In genomic region chr2:231662028-231662810, GRCh38 we compare ENCODE assay signal across 8 cellular contexts. TPM values are rescaled to one million over a fixed set of nuclear protein-coding genes. Genes with fewer than 3 reads are reported as not detected.
DNase-seq lines count a peak whose midpoint lies in the region; ATAC-seq, FAIRE-seq and TF ChIP-seq lines count a peak whose summit lies in the region.

No MANE protein-coding gene starts in this region.

- ATAC-seq in HG02588 (IDR thresholded peaks at IDR 0.05; ENCODE audit: unreplicated experiment) = peak; percentile 63
- ATAC-seq in activated CD4-positive, CD25-positive, alpha-beta regulatory T cell treated with anti-CD3 and anti-CD28 coated beads, Interleukin-2, amount 50 U/mL, for 24 hours = peak; percentile 87 to 90
- ATAC-seq in central memory CD8-positive, alpha-beta T cell (replicated peaks; ENCODE audit: extremely low read depth, poor library complexity, severe bottlenecking) = peak; percentile 92

- peaks cover 12% of the 10 kb centered on the region for H3K36me3 Mint-ChIP-seq in central memory CD8-positive, alpha-beta T cell (ENCODE audit: insufficient read depth)

- H3K9me1 ChIP-seq in keratinocyte (ENCODE audit: control insufficient read depth, extremely low read depth, insufficient read depth, low read length) = no peaks in the 10 kb centered on the region

- H3K4me2 ChIP-seq in keratinocyte (ENCODE audit: control insufficient read depth, extremely low read depth, insufficient read depth, low read depth, low read length) = peak overlapping the region; percentile 90

- DNase-seq in GM12865 (ENCODE audit: low read depth) (peak; percentile 100), NCI-H1417 treated with DMSO at 0.1 percent for 48 hours (lab: John Stamatoyannopoulos, UW) (peak; percentile 66), keratinocyte (ENCODE audit: low read depth, low spot score) (peak; percentile 78), KG1 (lab: John Stamatoyannopoulos, UW) (no peak)
- DNase-seq in central memory CD8-positive, alpha-beta T cell (ENCODE audit: low spot score in 2 of 2) = peak; percentile 97 to 98
- peak; percentile 95 for DNase-seq in stimulated activated CD4-positive, alpha-beta T cell treated with anti-CD3 and anti-CD28 coated beads, Interleukin-12 subunit alpha, Interleukin-12 subunit beta, amount 100 ng/mL, for 4 hours

- TF ChIP-seq CTCF in GM12865 (IDR thresholded peaks at IDR 0.05; ENCODE audit: insufficient read depth, low read depth, low read length, missing control alignments) (no peak), keratinocyte (optimal IDR thresholded peaks at IDR 0.05 in 1 of 3, IDR thresholded peaks at IDR 0.05 in 1 of 3, conservative IDR thresholded peaks at IDR 0.05 in 1 of 3; ENCODE audit: extremely low read depth in 1 of 3, insufficient read depth in 2 of 3, low read length in 3 of 3) (no peak)

- peak overlapping the region; percentile 98 for H2AFZ ChIP-seq in keratinocyte (ENCODE audit: control insufficient read depth, low read length)

- H3K79me2 ChIP-seq in keratinocyte (ENCODE audit: control insufficient read depth, insufficient read depth, low read length) = no peaks in the 10 kb centered on the region

- H3K4me3 Mint-ChIP-seq in central memory CD8-positive, alpha-beta T cell = peak overlapping the region; percentile 70

- dilution Hi-C loops in keratinocyte (cut with MboI; ENCODE audit: extremely low pct_ligation_motif_present, low sequenced_read_pairs) = no loop called here

- no peak for FAIRE-seq in keratinocyte (lab: Jason Lieb, UNC)

- peaks cover 4% of the 10 kb centered on the region for H3K9me3 Mint-ChIP-seq in central memory CD8-positive, alpha-beta T cell

- H3K27ac ChIP-seq in keratinocyte (ENCODE audit: control insufficient read depth, insufficient read depth, low read length) = peak overlapping the region; percentile 74

- H3K27me3 Mint-ChIP-seq in central memory CD8-positive, alpha-beta T cell = no peaks in the 10 kb centered on the region

- no peaks in the 10 kb centered on the region for H3K9me3 ChIP-seq in keratinocyte (ENCODE audit: control insufficient read depth, low read depth, low read length)

- no peaks in the 10 kb centered on the region for H3K27me3 ChIP-seq in keratinocyte (ENCODE audit: control insufficient read depth, extremely low read depth, insufficient read depth, low read length)

- H4K20me1 ChIP-seq in keratinocyte (ENCODE audit: control insufficient read depth, extremely low read depth, insufficient read depth, low read length) = no peaks in the 10 kb centered on the region

- peak overlapping the region; percentile 85 for H3K27ac Mint-ChIP-seq in central memory CD8-positive, alpha-beta T cell (ENCODE audit: low read depth)

- H3K4me3 ChIP-seq in GM12865 (ENCODE audit: low read depth, low read length) (peak overlapping the region; percentile 68), keratinocyte (ENCODE audit: control insufficient read depth in 2 of 3, extremely low read depth in 1 of 3, insufficient read depth in 2 of 3, low read depth in 1 of 3, low read length in 3 of 3) (peak overlapping the region; percentile 40 to 66 (median 53))

- no peaks in the 10 kb centered on the region for H3K36me3 ChIP-seq in keratinocyte (ENCODE audit: control insufficient read depth in 2 of 2, extremely low read depth in 1 of 2, insufficient read depth in 2 of 2, low read length in 2 of 2)

- peaks cover 22% of the 10 kb centered on the region for H3K4me1 ChIP-seq in keratinocyte (ENCODE audit: control insufficient read depth, extremely low read depth, insufficient read depth, low read length)

- peaks cover 7% of the 10 kb centered on the region for H3K4me1 Mint-ChIP-seq in central memory CD8-positive, alpha-beta T cell

- H3K9ac ChIP-seq in keratinocyte (ENCODE audit: control insufficient read depth, extremely low read depth, insufficient read depth, low read length) = peak overlapping the region; percentile 79

RNA-seq across cellular contexts. Expression of gene PTMA, which starts 46.1 kb away (rescaled TPM):
- 200 to 691 TPM (median 598 TPM) in 3 replicates for polyA plus RNA-seq in keratinocyte
- 225 TPM for polyA plus RNA-seq in keratinocyte (2011; ENCODE audit: low read depth)
- 365 and 669 TPM in 2 replicates for polyA plus RNA-seq in keratinocyte (2011; cell fraction: cytosol; rRNA removed)
- 172 and 224 TPM in 2 replicates for polyA plus RNA-seq in keratinocyte (2011; cell fraction: nucleus; rRNA removed)
- 295 and 1,005 TPM in 2 replicates for polyA plus RNA-seq in keratinocyte (2012; ENCODE audit: low replicate concordance)
- polyA minus RNA-seq in keratinocyte = 30.7 to 59.6 TPM (median 58.6 TPM) in 3 replicates
- polyA minus RNA-seq in keratinocyte (2011; cell fraction: cytosol; rRNA and poly(A)+ RNA removed) = 399 TPM
- 57.3 and 58.8 TPM in 2 replicates for polyA minus RNA-seq in keratinocyte (2011; cell fraction: nucleus; rRNA and poly(A)+ RNA removed)
